In the genomic region with DNA sequence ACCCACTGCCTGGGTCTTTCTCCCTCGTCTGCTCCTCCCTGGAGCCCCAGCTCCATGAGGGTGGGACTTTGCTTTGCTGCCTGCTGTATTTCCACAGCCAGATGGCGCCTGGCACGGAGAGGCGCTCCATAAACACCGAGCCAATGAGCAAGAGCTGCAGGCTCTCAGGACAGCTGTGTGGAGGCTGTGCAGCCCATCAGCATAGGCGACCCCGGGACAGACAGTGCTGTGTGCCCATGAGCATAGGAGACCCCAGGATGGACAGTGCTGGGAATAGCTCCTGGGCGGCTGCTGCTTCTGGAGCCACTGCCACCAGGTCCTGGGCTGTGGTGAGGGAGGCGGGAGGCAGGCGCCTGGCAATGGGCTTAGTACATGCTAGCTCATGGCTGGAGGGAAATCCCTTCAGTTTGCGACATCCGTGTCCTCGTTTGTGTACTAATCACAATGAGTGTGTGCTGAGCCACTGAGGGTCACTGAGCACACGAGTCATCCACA, we compare ENCODE assay signal across 1 cellular context.
TF ChIP-seq lines count a peak whose summit lies in the region.

No MANE protein-coding gene starts in this region.

TF ChIP-seq in K562, 482 proteins besides CTCF, POLR2A, EP300 and RAD21:
- TF ChIP-seq POLR2G (IDR thresholded peaks at IDR 0.05; ENCODE audit: low read depth, low read length) (peak; percentile 40; the same call in 1 of the 2 replicates), PTBP1 (IDR thresholded peaks at IDR 0.05; ENCODE audit: low read depth, low read length) (no peak)
